ENCODE assay signal across 13 cellular contexts in the genomic region with DNA sequence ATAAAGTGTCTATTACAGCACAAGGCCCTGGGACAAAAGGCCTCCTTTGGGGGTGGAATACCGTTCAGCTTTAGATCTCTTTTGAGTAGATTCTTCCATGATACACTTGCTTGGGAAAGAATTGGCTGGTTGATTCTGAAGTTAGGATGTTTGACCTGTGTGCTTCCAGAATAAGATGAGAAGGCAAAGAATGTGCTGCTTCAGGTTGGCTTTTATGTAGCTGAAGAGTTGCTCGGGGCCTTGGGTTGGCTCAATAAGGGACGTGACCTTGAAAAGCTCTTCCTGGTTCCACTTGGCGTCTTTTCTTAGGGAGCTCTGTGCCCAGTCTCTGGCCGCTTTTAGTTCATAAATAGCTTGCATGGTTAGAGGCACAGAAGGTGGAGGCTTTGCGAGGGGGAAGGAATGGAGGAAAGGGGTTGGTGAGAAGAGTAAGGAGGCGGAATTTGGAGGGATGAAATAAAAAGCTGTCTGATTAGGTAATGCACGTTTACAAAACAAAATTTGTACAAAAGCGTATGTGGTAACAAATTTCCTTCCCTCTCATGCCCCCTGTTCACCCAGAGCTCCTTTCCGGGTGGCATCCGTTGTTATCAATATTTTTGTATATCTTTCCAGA. TPM values are rescaled to one million over a fixed set of nuclear protein-coding genes. Genes with fewer than 3 reads are reported as not detected.
DNase-seq lines count a peak whose midpoint lies in the region; ATAC-seq, FAIRE-seq and TF ChIP-seq lines count a peak whose summit lies in the region.
"Had no signal": no experiment of that assay in that cellular context is flagged by ENCODE, and none has a peak within 500 bp of the region (broad histone marks: within the 10 kb centered on the region; RNA-seq: fewer than 3 reads in every experiment).

No MANE protein-coding gene starts in this region.

- intact Hi-C loops in natural killer cell (cut with micrococcal nuclease), result no loop called here

- TF ChIP-seq POLR2A in GM12892 (IDR thresholded peaks at IDR 0.05; ENCODE audit: low read depth, low read length), result no peak

- POLR2A ChIA-PET in CD8-positive, alpha-beta memory T cell (lab: Charles Lee), result interaction anchor here (1.2 kb wide), 1 partner anchor 8 kb away, joined by 3 read pairs; no protein-coding TSS in a partner anchor
- POLR2A ChIA-PET in activated naive CD8-positive, alpha-beta T cell treated with anti-CD3 and anti-CD28 coated beads, Interleukin-2, amount 10 ng/mL, durations not matched to agents 7 days and 5 days (lab: Charles Lee), result interaction anchor here (0.7 to 3.1 kb wide), 4 partner anchors 10 to 1605 kb away, joined by 4 to 14 read pairs (median 8); a partner anchor contains a TSS

- H3K36me3 Mint-ChIP-seq in CD8-positive, alpha-beta memory T cell, result peaks cover 4 to 51% (median 34%) of the 10 kb centered on the region in 3 donors
- peaks cover 36% of the 10 kb centered on the region for H3K36me3 Mint-ChIP-seq in activated naive CD8-positive, alpha-beta T cell treated with anti-CD3 and anti-CD28 coated beads, Interleukin-2, amount 10 ng/mL, durations not matched to agents 7 days and 5 days
- H3K36me3 Mint-ChIP-seq in natural killer cell, result peaks cover 6% of the 10 kb centered on the region
- H3K36me3 Mint-ChIP-seq: memory B cell had no signal

- no peak for TF ChIP-seq CTCF in HL-60 (IDR thresholded peaks at IDR 0.05; ENCODE audit: insufficient read depth, low read length)
- TF ChIP-seq CTCF in natural killer cell (IDR thresholded peaks at IDR 0.05), result no peak

- H3K27ac Mint-ChIP-seq in CD8-positive, alpha-beta memory T cell, result peak overlapping the region; percentile 30 to 99 (median 90)
- H3K27ac Mint-ChIP-seq in activated naive CD8-positive, alpha-beta T cell treated with anti-CD3 and anti-CD28 coated beads, Interleukin-2, amount 10 ng/mL, durations not matched to agents 7 days and 5 days, result no peak overlapping the region
- H3K27ac Mint-ChIP-seq in natural killer cell, result peak overlapping the region; percentile 98 to 99
- H3K27ac Mint-ChIP-seq: memory B cell had no signal

- H3K27ac ChIP-seq in CD8-positive, alpha-beta memory T cell (ENCODE audit: low read depth, low read length), result no peak overlapping the region
- peak overlapping the region; percentile 51 for H3K27ac ChIP-seq in HL-60 (replicated peaks)

- no peak for FAIRE-seq in GM12892 (lab: Jason Lieb, UNC)

- no peaks in the 10 kb centered on the region for H3K27me3 ChIP-seq in CD8-positive, alpha-beta memory T cell (ENCODE audit: insufficient read depth, low read length, poor library complexity, severe bottlenecking)
- H3K27me3 ChIP-seq in HL-60 (ENCODE audit: insufficient read depth, poor library complexity, severe bottlenecking), result no peaks in the 10 kb centered on the region

- no peaks in the 10 kb centered on the region for H3K9me3 Mint-ChIP-seq in CD8-positive, alpha-beta memory T cell
- no peaks in the 10 kb centered on the region for H3K9me3 Mint-ChIP-seq in activated naive CD8-positive, alpha-beta T cell treated with anti-CD3 and anti-CD28 coated beads, Interleukin-2, amount 10 ng/mL, durations not matched to agents 7 days and 5 days
- H3K9me3 Mint-ChIP-seq in natural killer cell, result no peaks in the 10 kb centered on the region
- H3K9me3 Mint-ChIP-seq: memory B cell had no signal

- no peaks in the 10 kb centered on the region for H3K36me3 ChIP-seq in CD8-positive, alpha-beta memory T cell (ENCODE audit: insufficient read depth, low read length)

- ATAC-seq in activated naive CD8-positive, alpha-beta T cell treated with anti-CD3 and anti-CD28 coated beads, Interleukin-2, amount 10 ng/mL, durations not matched to agents 7 days and 5 days (ENCODE audit: low read depth), result no peak
- no peak for ATAC-seq in natural killer cell

- peaks cover 80% of the 10 kb centered on the region for H3K4me1 ChIP-seq in CD8-positive, alpha-beta memory T cell (ENCODE audit: insufficient read depth, low read length)

- H3K4me1 Mint-ChIP-seq in CD8-positive, alpha-beta memory T cell, result peaks cover 88 to 95% (median 89%) of the 10 kb centered on the region in 3 donors
- H3K4me1 Mint-ChIP-seq in activated naive CD8-positive, alpha-beta T cell treated with anti-CD3 and anti-CD28 coated beads, Interleukin-2, amount 10 ng/mL, durations not matched to agents 7 days and 5 days, result peaks cover 74% of the 10 kb centered on the region
- peaks cover 93 to 95% of the 10 kb centered on the region in 2 donors for H3K4me1 Mint-ChIP-seq in natural killer cell

- H3K4me3 ChIP-seq in CD8-positive, alpha-beta memory T cell (ENCODE audit: low read length), result no peak overlapping the region
- H3K4me3 ChIP-seq in HL-60 (replicated peaks; ENCODE audit: insufficient read depth, low read length), result no peak overlapping the region

- CTCF ChIA-PET in CD8-positive, alpha-beta memory T cell (lab: Charles Lee), result interaction anchor here (1.4 kb wide), 1 partner anchor 11 kb away, joined by 3 read pairs; no protein-coding TSS in a partner anchor

- peak overlapping the region; percentile 16 to 100 (median 69) for H3K4me3 Mint-ChIP-seq in CD8-positive, alpha-beta memory T cell
- H3K4me3 Mint-ChIP-seq in activated naive CD8-positive, alpha-beta T cell treated with anti-CD3 and anti-CD28 coated beads, Interleukin-2, amount 10 ng/mL, durations not matched to agents 7 days and 5 days, result peak overlapping the region; percentile 45
- H3K4me3 Mint-ChIP-seq in natural killer cell, result peak overlapping the region; percentile 43
- H3K4me3 Mint-ChIP-seq: memory B cell had no signal

- DNase-seq in CD8-positive, alpha-beta memory T cell, result no peak
- DNase-seq in HL-60 (ENCODE audit: low read depth in 1 of 2, low spot score in 1 of 2) (no peak), natural killer cell (no peak), AG08396 (ENCODE audit: low spot score) (no peak), retina (no peak), GM12892 (ENCODE audit: insufficient read length) (no peak)
- no peak for DNase-seq in activated naive CD8-positive, alpha-beta T cell treated with anti-CD3 and anti-CD28 coated beads, Interleukin-2, amount 10 ng/mL, durations not matched to agents 7 days and 5 days
- DNase-seq: activated CD8-positive, alpha-beta memory T cell treated with anti-CD3 and anti-CD28 coated beads for 24 hours; NCI-H1092 treated with DMSO at 0.1 percent for 48 hours; occipital lobe; Right ventricle myocardium superior; stimulated activated naive CD4-positive, alpha-beta T cell had no signal

- no peaks in the 10 kb centered on the region for H3K9me3 ChIP-seq in CD8-positive, alpha-beta memory T cell (ENCODE audit: low read length)

- no peaks in the 10 kb centered on the region for H3K27me3 Mint-ChIP-seq in CD8-positive, alpha-beta memory T cell
- H3K27me3 Mint-ChIP-seq in activated naive CD8-positive, alpha-beta T cell treated with anti-CD3 and anti-CD28 coated beads, Interleukin-2, amount 10 ng/mL, durations not matched to agents 7 days and 5 days, result no peaks in the 10 kb centered on the region
- H3K27me3 Mint-ChIP-seq in natural killer cell (ENCODE audit: low read depth in 2 of 2), result no peaks in the 10 kb centered on the region

RNA-seq across cellular contexts. Expression of a gene that starts 4.8 kb away (rescaled TPM):
- total RNA-seq in CD8-positive, alpha-beta memory T cell, result 10 to 100 TPM; 44.5 to 46.9 TPM
- polyA plus RNA-seq in CD8-positive, alpha-beta memory T cell, result 220 TPM
- 100 to 1,000 TPM; 179 to 195 TPM for total RNA-seq in activated naive CD8-positive, alpha-beta T cell treated with anti-CD3 and anti-CD28 coated beads, Interleukin-2, amount 10 ng/mL, durations not matched to agents 7 days and 5 days
- 100 to 1,000 TPM; 386 to 519 (median 456) TPM for total RNA-seq in natural killer cell
- polyA plus RNA-seq in GM12892 (2012; ENCODE audit: missing spikeins), result 61.4 TPM
